Comparison of ENCODE assay signal across 23 cellular contexts in the genomic region with DNA sequence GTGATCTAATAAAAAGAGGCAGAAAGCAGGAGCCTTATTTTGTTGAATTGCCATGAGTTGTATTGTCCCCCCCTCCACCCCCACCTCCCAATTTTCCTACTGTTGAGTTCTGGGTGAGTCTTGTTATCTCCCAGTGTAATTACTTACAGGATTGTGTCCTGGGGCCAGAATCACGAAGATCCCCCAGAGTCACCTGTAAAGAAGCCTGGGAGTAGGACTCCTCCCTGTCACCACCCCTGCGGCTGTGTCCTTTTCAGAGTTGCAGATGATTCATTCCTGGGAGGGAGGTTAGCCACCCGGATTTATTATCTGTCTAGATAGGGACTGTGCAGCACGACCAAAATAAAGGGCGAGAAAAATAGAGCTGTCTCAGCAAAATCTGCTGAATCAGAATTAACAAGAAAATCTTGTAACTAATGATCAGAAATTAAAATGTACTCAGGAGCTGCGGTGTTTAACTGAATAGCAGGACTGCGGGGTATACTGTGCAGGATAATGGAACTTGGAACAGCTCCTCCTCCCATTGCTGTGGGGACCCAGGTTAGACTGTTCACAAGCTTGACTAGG.
DNase-seq lines count a peak whose midpoint lies in the region; ATAC-seq and TF ChIP-seq lines count a peak whose summit lies in the region.
"Had no signal": no experiment of that assay in that cellular context is flagged by ENCODE, and none has a peak within 500 bp of the region (broad histone marks: within the 10 kb centered on the region; RNA-seq: fewer than 3 reads in every experiment).

No MANE protein-coding gene starts in this region.

- H3K27me3 Mint-ChIP-seq in immature natural killer cell (ENCODE audit: low read depth in 3 of 3), result peaks cover 4 to 10% (median 6%) of the 10 kb centered on the region in 3 donors

- no peak overlapping the region for H3K14ac ChIP-seq in IMR-90 (replicated peaks; ENCODE audit: low read depth, low read length)

- no TSS peak for BruUV-seq in IMR-90 (replicated peaks; lab: Mats Ljungman, UMichigan)

- H4K8ac ChIP-seq in IMR-90 (ENCODE audit: low read depth in 2 of 2, low read length in 2 of 2), result no peak overlapping the region
- no peak overlapping the region for H4K8ac ChIP-seq in mesendoderm (ENCODE audit: low read depth, low read length)

- H2BK20ac ChIP-seq in IMR-90 (ENCODE audit: low read depth, low read length), result no peak overlapping the region

- no peaks in the 10 kb centered on the region for H3K9me3 ChIP-seq in IMR-90 (ENCODE audit: control insufficient read depth, insufficient read depth, low read length)
- H3K9me3 ChIP-seq: BE2C had no signal

- H3K27me3 ChIP-seq in IMR-90 (ENCODE audit: control insufficient read depth, insufficient read depth, low read length), result peaks cover 2% of the 10 kb centered on the region; the same call in 1 of the 2 replicates
- no peaks in the 10 kb centered on the region for H3K27me3 ChIP-seq in mesendoderm (ENCODE audit: insufficient read depth, low read length, poor library complexity)
- H3K27me3 ChIP-seq: BE2C; BLaER1 treated with 17β-estradiol and CSF1 and Interleukin-3, amounts not matched to agents 10 nM and 100 nM had no signal

- H3K9ac ChIP-seq in IMR-90 (ENCODE audit: low read depth, low read length), result no peak overlapping the region
- H3K9ac ChIP-seq in mesendoderm (ENCODE audit: low read length), result no peak overlapping the region
- H3K9ac ChIP-seq: BLaER1 treated with 17β-estradiol and CSF1 and Interleukin-3, amounts not matched to agents 10 nM and 100 nM had no signal

- H4K20me1 ChIP-seq in IMR-90 (ENCODE audit: insufficient read depth, low read length), result no peaks in the 10 kb centered on the region
- H4K20me1 ChIP-seq: BLaER1 treated with 17β-estradiol and CSF1 and Interleukin-3, amounts not matched to agents 10 nM and 100 nM had no signal

- no peaks in the 10 kb centered on the region for H3K9me1 ChIP-seq in IMR-90 (ENCODE audit: insufficient read depth, low read length)

- H3K79me1 ChIP-seq in IMR-90 (ENCODE audit: low read depth in 1 of 2, low read length in 2 of 2) (no peaks in the 10 kb centered on the region), mesendoderm (ENCODE audit: low read length) (no peaks in the 10 kb centered on the region)

- no peak overlapping the region for H3K27ac Mint-ChIP-seq in immature natural killer cell
- H3K27ac Mint-ChIP-seq: CD4-positive, alpha-beta T cell; CD8-positive, alpha-beta memory T cell had no signal

- no peak overlapping the region for H3K4ac ChIP-seq in IMR-90 (ENCODE audit: low read depth, low read length)
- no peak overlapping the region for H3K4ac ChIP-seq in mesendoderm (ENCODE audit: low read depth, low read length)

- no CpG with 5 or more reads among the region's 7 CpGs for WGBS in IMR-90 (ENCODE audit: extremely low coverage in 2 of 2, insufficient read length in 1 of 2), 2 experiments
- WGBS in mesendoderm (ENCODE audit: extremely low coverage, insufficient coverage, low lambda C conversion rate), result no CpG with 5 or more reads among the region's 7 CpGs

- H3K23ac ChIP-seq in IMR-90 (ENCODE audit: low read depth, low read length) (no peak overlapping the region), mesendoderm (ENCODE audit: low read length) (no peak overlapping the region)

- no peak for TF ChIP-seq RAD21 in IMR-90 (IDR thresholded peaks at IDR 0.05; ENCODE audit: low read length)

- H3K4me2 ChIP-seq in IMR-90 (ENCODE audit: low read depth, low read length), result no peak overlapping the region
- H3K4me2 ChIP-seq in mesendoderm (ENCODE audit: low read length), result no peak overlapping the region
- H3K4me2 ChIP-seq: BLaER1 treated with 17β-estradiol and CSF1 and Interleukin-3, amounts not matched to agents 10 nM and 100 nM had no signal

- POLR2A ChIA-PET in IMR-90 (lab: Charles Lee; ENCODE audit: unreplicated experiment), result no interaction called here

- H3K56ac ChIP-seq in IMR-90 (ENCODE audit: extremely low read depth, insufficient read depth, low read length) (no peak overlapping the region), mesendoderm (ENCODE audit: low read length) (no peak overlapping the region)

- H3K27ac ChIP-seq in IMR-90 (ENCODE audit: insufficient read depth, low read length) (no peak overlapping the region), mesendoderm (ENCODE audit: low read depth, low read length) (no peak overlapping the region)
- H3K27ac ChIP-seq: 22Rv1; BLaER1 treated with 17β-estradiol and CSF1 and Interleukin-3, amounts not matched to agents 10 nM and 100 nM had no signal

- H2BK120ac ChIP-seq in IMR-90 (ENCODE audit: low read depth, low read length) (no peak overlapping the region), mesendoderm (ENCODE audit: low read depth, low read length) (no peak overlapping the region)

- in situ Hi-C loops in IMR-90 (cut with MboI; ENCODE audit: low sequenced_read_pairs), result no loop called here

- H4K91ac ChIP-seq in IMR-90 (ENCODE audit: insufficient read depth, low read depth, low read length), result no peak overlapping the region

- H4K5ac ChIP-seq in IMR-90 (ENCODE audit: low read depth, low read length) (no peak overlapping the region), mesendoderm (ENCODE audit: low read length) (no peak overlapping the region)

- DNase-seq in activated CD8-positive, alpha-beta memory T cell treated with anti-CD3 and anti-CD28 coated beads, Interleukin-2, amount 50 U/mL, for 48 hours, result peak; percentile 7
- no peak for DNase-seq in activated CD8-positive, alpha-beta memory T cell treated with anti-CD3 and anti-CD28 coated beads for 24 hours
- DNase-seq in IMR-90 (no peak), epithelial cell of esophagus (ENCODE audit: low read depth) (peak; percentile 16), mesendoderm (peak; percentile 22), RPMI8226 (no peak), immature natural killer cell (no peak)
- no peak for DNase-seq in activated effector memory CD4-positive, alpha-beta T cell treated with anti-CD3 and anti-CD28 coated beads, Interleukin-2, amount 50 U/mL, for 16 hours
- DNase-seq: ACHN; AML-193; BE2C; CD4-positive, alpha-beta T cell; CD8-positive, alpha-beta memory T cell; DMS 273 treated with DMSO at 0.1 percent for 48 hours; DMS79; EL; GF-D8; GOT3; H7; HCEC 1CT had no signal

- no peak overlapping the region for H2AFZ ChIP-seq in IMR-90 (replicated peaks; ENCODE audit: low read length, poor library complexity)

- H2AK5ac ChIP-seq in IMR-90 (ENCODE audit: low read depth, low read length), result no peak overlapping the region
- H2AK5ac ChIP-seq in mesendoderm (ENCODE audit: low read length), result no peak overlapping the region

- TF ChIP-seq POLR2A in IMR-90 (IDR thresholded peaks at IDR 0.05; ENCODE audit: low read depth, low read length), result no peak

- H3K36me3 ChIP-seq in IMR-90 (ENCODE audit: control insufficient read depth, insufficient read depth, low read length) (no peaks in the 10 kb centered on the region), mesendoderm (ENCODE audit: control insufficient read depth, insufficient read depth, low read length) (no peaks in the 10 kb centered on the region)
- H3K36me3 ChIP-seq: BE2C; BLaER1 treated with 17β-estradiol and CSF1 and Interleukin-3, amounts not matched to agents 10 nM and 100 nM had no signal

- CTCF ChIA-PET in IMR-90 (lab: Yijun Ruan, JAX), result no interaction called here

- no peak overlapping the region for H3K4me3 Mint-ChIP-seq in immature natural killer cell
- H3K4me3 Mint-ChIP-seq: CD14-positive monocyte; CD4-positive, alpha-beta T cell; CD8-positive, alpha-beta memory T cell had no signal

- peaks cover 0 to 3% (median 0%) of the 10 kb centered on the region in 6 donors for H3K9me3 Mint-ChIP-seq in immature natural killer cell
- H3K9me3 Mint-ChIP-seq: CD4-positive, alpha-beta T cell; CD8-positive, alpha-beta memory T cell had no signal

- no peaks in the 10 kb centered on the region for H3K36me3 Mint-ChIP-seq in immature natural killer cell
- H3K36me3 Mint-ChIP-seq: CD14-positive monocyte; CD8-positive, alpha-beta memory T cell had no signal

- H3K18ac ChIP-seq in IMR-90 (ENCODE audit: low read depth, low read length), result no peak overlapping the region
- H3K18ac ChIP-seq in mesendoderm (ENCODE audit: low read length), result no peak overlapping the region

- dilution Hi-C loops in IMR-90 (cut with HindIII; ENCODE audit: low sequenced_read_pairs, unreplicated experiment), result no loop called here

- no peak overlapping the region for H2BK15ac ChIP-seq in IMR-90 (ENCODE audit: low read depth, low read length)
- no peak overlapping the region for H2BK15ac ChIP-seq in mesendoderm (replicated peaks; ENCODE audit: low read depth)

- H2BK5ac ChIP-seq in IMR-90 (ENCODE audit: low read depth, low read length, poor library complexity, severe bottlenecking) (no peak overlapping the region), mesendoderm (ENCODE audit: low read length) (no peak overlapping the region)

- intact Hi-C loops in IMR-90 (cut with micrococcal nuclease), result no loop called here

- no peak overlapping the region for H2AK9ac ChIP-seq in IMR-90 (replicated peaks; ENCODE audit: low read depth, low read length, poor library complexity)

- ATAC-seq in IMR-90 (ENCODE audit: low read depth), result no peak

- H3K4me1 ChIP-seq in IMR-90 (ENCODE audit: control insufficient read depth, insufficient read depth, low read length) (no peaks in the 10 kb centered on the region), mesendoderm (ENCODE audit: control insufficient read depth, low read depth, low read length) (peaks cover 1% of the 10 kb centered on the region)
- H3K4me1 ChIP-seq: BE2C had no signal

- H3K79me2 ChIP-seq in mesendoderm (ENCODE audit: control insufficient read depth, insufficient read depth, low read length), result no peaks in the 10 kb centered on the region

- TF ChIP-seq CTCF in IMR-90 (conservative IDR thresholded peaks at IDR 0.05; ENCODE audit: low read depth, low read length), result no peak
- no peak for TF ChIP-seq CTCF in epithelial cell of esophagus (IDR thresholded peaks at IDR 0.05; ENCODE audit: insufficient read depth, low read depth, low read length, missing control alignments)

- no peaks in the 10 kb centered on the region for H3K4me1 Mint-ChIP-seq in immature natural killer cell
- H3K4me1 Mint-ChIP-seq: CD8-positive, alpha-beta memory T cell had no signal

- H3K4me3 ChIP-seq in IMR-90 (ENCODE audit: insufficient read depth, low read depth, low read length) (no peak overlapping the region), epithelial cell of esophagus (ENCODE audit: low read length) (no peak overlapping the region), mesendoderm (ENCODE audit: low read length) (no peak overlapping the region)
- H3K4me3 ChIP-seq: BLaER1 treated with 17β-estradiol and CSF1 and Interleukin-3, amounts not matched to agents 10 nM and 100 nM had no signal

TF ChIP-seq in IMR-90, 13 proteins besides CTCF, POLR2A, EP300 and RAD21 (continues in another document):
- no peak for TF ChIP-seq NFE2L2 (IDR thresholded peaks at IDR 0.05; ENCODE audit: low read depth, low read length)
- TF ChIP-seq RFX5 (IDR thresholded peaks at IDR 0.05; ENCODE audit: low read depth, low read length), result no peak
- TF ChIP-seq MAFK (IDR thresholded peaks at IDR 0.05; ENCODE audit: low read depth, low read length), result peak; percentile 77

Comparison
In these comparisons a context has a peak if more than half of its experiments do, and no peak if none do; other contexts are left out.
1. DNase-seq: peak in activated CD8-positive, alpha-beta memory T cell treated with anti-CD3 and anti-CD28 coated beads, Interleukin-2, amount 50 U/mL, for 48 hours (single experiment), epithelial cell of esophagus (single experiment) and mesendoderm (single experiment); none in activated CD8-positive, alpha-beta memory T cell treated with anti-CD3 and anti-CD28 coated beads for 24 hours (single experiment), IMR-90 (single experiment), RPMI8226 (single experiment), activated effector memory CD4-positive, alpha-beta T cell treated with anti-CD3 and anti-CD28 coated beads, Interleukin-2, amount 50 U/mL, for 16 hours (single experiment) and immature natural killer cell (0 of 3).